Comparison of ENCODE assay signal across 8 cellular contexts in the genomic region with DNA sequence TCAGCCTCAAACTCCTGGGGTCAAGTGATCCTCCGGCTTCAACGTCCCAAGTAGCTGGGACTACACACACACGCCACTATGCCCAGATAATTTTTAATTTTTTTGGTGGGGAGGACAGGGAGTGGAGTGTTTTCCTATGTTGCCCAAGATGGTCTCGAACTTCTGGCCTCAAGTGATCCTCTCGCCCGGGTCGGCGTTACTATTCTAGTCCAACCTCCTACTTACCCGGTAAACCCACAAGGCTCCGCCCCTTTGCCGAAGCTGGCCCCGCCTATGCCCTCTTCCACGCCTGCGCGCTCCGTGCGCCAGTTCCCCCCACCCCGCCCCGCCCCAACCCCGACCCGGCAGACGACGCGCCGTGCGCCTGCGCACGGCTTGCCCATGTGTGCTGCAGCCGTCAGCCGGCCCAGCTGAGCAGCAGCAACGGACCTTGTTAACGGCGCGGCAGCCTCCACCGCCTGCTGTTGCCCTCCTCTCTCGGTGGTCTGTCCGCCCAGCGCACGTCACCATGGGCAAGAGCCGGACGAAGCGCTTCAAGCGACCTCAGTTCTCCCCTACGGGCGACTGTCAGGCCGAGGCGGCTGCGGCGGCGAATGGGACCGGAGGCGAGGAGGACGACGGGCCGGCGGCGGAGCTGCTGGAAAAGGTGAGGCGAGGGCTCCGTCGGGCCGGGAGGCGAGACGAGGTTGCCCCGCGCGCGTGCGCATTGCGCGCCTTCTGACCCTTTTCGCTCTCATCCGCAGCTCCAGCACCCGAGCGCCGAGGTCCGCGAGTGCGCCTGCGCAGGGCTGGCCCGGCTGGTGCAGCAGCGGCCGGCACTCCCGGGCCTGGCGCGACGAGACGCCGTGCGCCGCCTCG. TPM values are rescaled to one million over a fixed set of nuclear protein-coding genes. Genes with fewer than 3 reads are reported as not detected.
DNase-seq lines count a peak whose midpoint lies in the region; ATAC-seq and TF ChIP-seq lines count a peak whose summit lies in the region.

A gene with protein sequence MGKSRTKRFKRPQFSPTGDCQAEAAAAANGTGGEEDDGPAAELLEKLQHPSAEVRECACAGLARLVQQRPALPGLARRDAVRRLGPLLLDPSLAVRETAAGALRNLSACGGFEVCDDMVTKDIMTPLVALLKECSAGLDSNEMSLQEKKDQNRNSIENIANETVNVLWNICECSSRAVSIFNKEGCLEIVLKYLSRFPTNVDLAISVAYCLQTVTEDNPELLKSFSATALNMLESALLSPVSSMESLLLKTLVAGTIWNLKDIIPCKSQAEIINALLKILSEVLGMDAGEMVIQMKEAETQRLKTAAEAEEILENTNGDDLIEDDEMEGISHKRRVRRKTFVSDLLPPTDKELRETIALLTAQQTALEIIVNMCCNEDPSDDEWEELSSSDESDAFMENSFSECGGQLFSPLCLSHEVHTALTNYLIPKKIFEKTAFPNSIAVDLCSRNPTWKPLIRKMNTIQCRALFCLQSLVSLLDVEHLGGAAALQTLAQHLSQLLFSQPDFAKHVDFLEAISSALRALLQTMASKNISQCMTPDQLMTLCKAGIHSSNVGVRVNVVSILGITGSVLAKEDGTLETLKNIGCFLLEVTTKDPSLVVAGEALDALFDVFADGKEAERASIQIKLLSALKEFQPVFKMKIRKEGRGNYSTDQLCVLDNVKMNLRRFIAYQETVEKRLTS (plus strand): TSS at position 347 of the 858 bp plus-strand sequence. CDS start 162 bp downstream, at position 509.

- H3K4me3 ChIP-seq in Jurkat, Clone E6-1 (ENCODE audit: low read length): peak within 1 kb of the TSS; percentile 89
- peak within 1 kb of the TSS; percentile 94 for H3K4me3 ChIP-seq in PC-9
- peak within 1 kb of the TSS; percentile 73 to 83 for H3K4me3 ChIP-seq in muscle layer of colon (ENCODE audit: low read depth in 1 of 2, low read length in 2 of 2)

- intact Hi-C loops in PC-9 (cut with micrococcal nuclease; ENCODE audit: unreplicated experiment): loop anchor here (2.0 kb wide), 2 partner anchors 41 to 87 kb away; a partner anchor contains a TSS

- H3K9me2 ChIP-seq in PC-9 (ENCODE audit: insufficient read depth): no peaks in the 10 kb centered on the region

- no peaks in the 10 kb centered on the region for H3F3A ChIP-seq in PC-9 (ENCODE audit: insufficient read depth, low read depth)

- no peaks in the 10 kb centered on the region for H3K27me3 ChIP-seq in PC-9 (ENCODE audit: insufficient read depth, low read depth)
- no peaks in the 10 kb centered on the region for H3K27me3 ChIP-seq in muscle layer of colon (ENCODE audit: control insufficient read depth in 1 of 2, insufficient read depth in 2 of 2, low read length in 2 of 2)

- peak within 1 kb of the TSS; percentile 67 for H3K9ac ChIP-seq in muscle layer of colon (ENCODE audit: low read length)

- H3K9me3 ChIP-seq in PC-9 (ENCODE audit: insufficient read depth, low read depth) (no peaks in the 10 kb centered on the region), muscle layer of colon (ENCODE audit: low read length) (no peaks in the 10 kb centered on the region)

- CTCF ChIA-PET in PC-9 (lab: Charles Lee): interaction anchor here (1.3 kb wide), 1 partner anchor 41 kb away, joined by 5 read pairs; a partner anchor contains a TSS

- BruUV-seq in PC-9 (replicated peaks; lab: Mats Ljungman, UMichigan): no TSS peak

- H3K36me3 ChIP-seq in PC-9 (ENCODE audit: low read depth) (no peaks in the 10 kb centered on the region), muscle layer of colon (ENCODE audit: insufficient read depth, low read length) (peaks cover 6% of the 10 kb centered on the region)

- H3K4me2 ChIP-seq in PC-9: peak within 1 kb of the TSS; percentile 100

- no peak for TF ChIP-seq CTCF in PC-9 (conservative IDR thresholded peaks at IDR 0.05)

- POLR2A ChIA-PET in PC-9 (lab: Charles Lee; ENCODE audit: unreplicated experiment): interaction anchor here (0.5 kb wide), 1 partner anchor 268 kb away, joined by 5 read pairs; no protein-coding TSS in a partner anchor

- peaks cover 29% of the 10 kb centered on the region for H3K79me2 ChIP-seq in PC-9 (ENCODE audit: low read depth)

- peak; percentile 78 for ATAC-seq in GM21619 (IDR thresholded peaks at IDR 0.05; ENCODE audit: unreplicated experiment)
- peak; percentile 96 for ATAC-seq in esophagus mucosa

- H3K4me1 ChIP-seq in PC-9 (replicated peaks; ENCODE audit: insufficient read depth): peaks cover 15% of the 10 kb centered on the region; the same call in 1 of the 2 replicates
- peaks cover 21% of the 10 kb centered on the region for H3K4me1 ChIP-seq in muscle layer of colon (ENCODE audit: insufficient read depth, low read length)

- peak; percentile 60 for DNase-seq in DMS153 (lab: John Stamatoyannopoulos, UW)
- peak; percentile 91 for DNase-seq in Jurkat, Clone E6-1 (ENCODE audit: low read depth, low spot score)
- DNase-seq in PC-9: peak; percentile 70 to 91
- peak; percentile 98 for DNase-seq in activated T-cell treated with anti-CD3 and anti-CD28 coated beads, Interleukin-2, amount 50 U/mL, for 1 hour
- DNase-seq in stimulated activated CD8-positive, alpha-beta memory T cell treated with anti-CD3 and anti-CD28 coated beads, Interleukin-7, amount 100 ng/mL, for 1 hour (ENCODE audit: low read depth in 2 of 2): peak; percentile 92 to 94

- H4K20me1 ChIP-seq in PC-9 (ENCODE audit: insufficient read depth): peaks cover 30% of the 10 kb centered on the region

- peak within 1 kb of the TSS; percentile 66 for H3K27ac ChIP-seq in PC-9
- peak within 1 kb of the TSS; percentile 96 for H3K27ac ChIP-seq in muscle layer of colon (ENCODE audit: low read depth, low read length)

- peak within 1 kb of the TSS; percentile 100 for H2AFZ ChIP-seq in PC-9

RNA-seq across cellular contexts. Expression of the gene that starts here (rescaled TPM):
- 32.6 TPM for polyA plus RNA-seq in Jurkat, Clone E6-1 (2012; ENCODE audit: insufficient read depth, insufficient read length)
- total RNA-seq in PC-9 (2021): 11.5 and 14.3 TPM in 2 replicates
- total RNA-seq in esophagus mucosa: 14.5 TPM

Comparison
In these comparisons a context has a peak if more than half of its experiments do, and no peak if none do; other contexts are left out.
1. Peak in every context shown above with its lines: DNase-seq, ATAC-seq, H3K4me3 ChIP-seq and H3K27ac ChIP-seq.